In the genomic region with DNA sequence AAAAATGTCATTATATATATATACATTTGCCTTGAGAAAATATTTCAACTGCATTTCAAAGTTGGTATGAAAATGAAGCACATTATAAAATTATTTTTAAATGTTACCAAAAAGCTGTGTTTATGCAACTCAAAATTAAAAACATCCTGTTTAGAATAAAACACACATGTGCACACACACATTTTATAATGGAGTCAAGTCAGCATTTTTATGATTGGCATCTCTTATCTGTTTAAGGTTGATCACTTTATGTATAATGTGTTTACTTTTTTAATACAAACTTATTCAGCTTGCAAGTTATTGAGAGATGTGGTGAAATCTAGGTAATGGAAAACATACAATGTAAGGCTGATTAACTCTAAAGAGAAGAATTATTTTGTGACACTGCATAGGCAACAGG, we compare ENCODE assay signal across 17 cellular contexts.
DNase-seq lines count a peak whose midpoint lies in the region; ATAC-seq, FAIRE-seq and TF ChIP-seq lines count a peak whose summit lies in the region.
"Had no signal": no experiment of that assay in that cellular context is flagged by ENCODE, and none has a peak within 500 bp of the region (broad histone marks: within the 10 kb centered on the region; RNA-seq: fewer than 3 reads in every experiment).

No MANE protein-coding gene starts in this region.

- no peak for ATAC-seq in A549

- no peak overlapping the region for H3K4me2 ChIP-seq in A549
- H3K4me2 ChIP-seq in H1 (ENCODE audit: insufficient read depth in 1 of 2, low read depth in 2 of 2, low read length in 2 of 2), result no peak overlapping the region

- no peak overlapping the region for H2BK12ac ChIP-seq in H1 (ENCODE audit: low read depth, low read length)

- no peak overlapping the region for H3K4me3 ChIP-seq in A549
- H3K4me3 ChIP-seq in SK-N-MC, result no peak overlapping the region
- no peak overlapping the region for H3K4me3 ChIP-seq in H1 (ENCODE audit: extremely low read depth in 1 of 4, insufficient read depth in 2 of 4, low read depth in 3 of 4, low read length in 4 of 4)

- no peak overlapping the region for H3K18ac ChIP-seq in H1 (ENCODE audit: extremely low read depth, low read length)

- no peak overlapping the region for H2BK15ac ChIP-seq in H1 (ENCODE audit: low read length)

- H2BK120ac ChIP-seq in H1 (replicated peaks; ENCODE audit: low read depth, low read length), result no peak overlapping the region

- H4K5ac ChIP-seq in H1 (ENCODE audit: insufficient read length, low read depth, low read length), result no peak overlapping the region

- H2BK5ac ChIP-seq in H1 (ENCODE audit: low read depth, low read length), result no peak overlapping the region

- no peaks in the 10 kb centered on the region for H3K23me2 ChIP-seq in H1 (ENCODE audit: low read depth, low read length)

- CTCF ChIA-PET in A549 (lab: Yijun Ruan, JAX), result interaction anchor here (0.5 kb wide), 1 partner anchor 41 kb away, joined by 3 read pairs; no protein-coding TSS in a partner anchor
- CTCF ChIA-PET in H1 (lab: Charles Lee; ENCODE audit: partially characterized antibody), result no interaction called here

- FAIRE-seq in A549 (lab: Jason Lieb, UNC), result no peak
- FAIRE-seq in H1 (lab: Jason Lieb, UNC), result no peak
- FAIRE-seq: G401.6, GM12892 had no signal

- H3K9me3 ChIP-seq in A549 (no peaks in the 10 kb centered on the region), SK-N-MC (ENCODE audit: low read depth, low read length) (no peaks in the 10 kb centered on the region), H1 (ENCODE audit: insufficient read depth in 2 of 2, low read depth in 1 of 2, low read length in 1 of 2) (no peaks in the 10 kb centered on the region)
- H3K9me3 ChIP-seq: Caco-2 had no signal

- H3K4me1 ChIP-seq in A549, result no peaks in the 10 kb centered on the region
- H3K4me1 ChIP-seq in H1 (replicated peaks in 1 of 4; ENCODE audit: control insufficient read depth in 3 of 4, insufficient read depth in 4 of 4, low read length in 3 of 4), result no peaks in the 10 kb centered on the region
- H3K4me1 ChIP-seq: Caco-2 had no signal

- TF ChIP-seq POLR2A in A549 (IDR thresholded peaks at IDR 0.05; ENCODE audit: low read length) (no peak), H1 (IDR thresholded peaks at IDR 0.05; ENCODE audit: control extremely low read depth in 1 of 2, low read depth in 2 of 2, low read length in 2 of 2) (no peak)

- H3K36me3 ChIP-seq in SK-N-MC (ENCODE audit: insufficient read depth, low read length) (no peaks in the 10 kb centered on the region), H1 (ENCODE audit: control insufficient read depth in 2 of 4, insufficient read depth in 4 of 4, low read length in 3 of 4) (no peaks in the 10 kb centered on the region)

- no peaks in the 10 kb centered on the region for H4K20me1 ChIP-seq in H1 (replicated peaks in 1 of 2; ENCODE audit: control insufficient read depth in 1 of 2, insufficient read depth in 2 of 2, low read length in 2 of 2)

- TF ChIP-seq RAD21 in A549 (conservative IDR thresholded peaks at IDR 0.05 in 1 of 2, IDR thresholded peaks at IDR 0.05 in 1 of 2), result no peak
- TF ChIP-seq RAD21 in H1 (IDR thresholded peaks at IDR 0.05 in 1 of 2, conservative IDR thresholded peaks at IDR 0.05 in 1 of 2; ENCODE audit: low read depth in 2 of 2, low read length in 2 of 2), result no peak

- no peak overlapping the region for H3K9ac ChIP-seq in SK-N-MC (ENCODE audit: insufficient read length)
- H3K9ac ChIP-seq in H1 (replicated peaks in 1 of 4; ENCODE audit: extremely low read depth in 1 of 4, low read depth in 3 of 4, low read length in 3 of 4), result no peak overlapping the region

- H3K23ac ChIP-seq in H1 (ENCODE audit: insufficient read length), result no peak overlapping the region

- DNase-seq in A549 (ENCODE audit: low read depth in 1 of 2, low spot score in 1 of 2), result no peak
- no peak for DNase-seq in SK-N-MC (ENCODE audit: low read depth, low spot score)
- no peak for DNase-seq in H1 (ENCODE audit: low read depth in 1 of 2, low spot score in 2 of 2)
- no peak for DNase-seq in COR-L47 (lab: John Stamatoyannopoulos, UW)
- DNase-seq in MV-4-11 (lab: John Stamatoyannopoulos, UW), result no peak
- no peak for DNase-seq in activated gamma-delta T cell treated with Interleukin-2 at 50 U/mL for 16 hours
- DNase-seq: 8988T; C1 segment of cervical spinal cord; Caco-2; CD4-positive, alpha-beta memory T cell; DMS153; DND-41; GOT3; H7; HCEC 1CT had no signal

- TF ChIP-seq EP300 in A549 (IDR thresholded peaks at IDR 0.05) (no peak), H1 (IDR thresholded peaks at IDR 0.05; ENCODE audit: borderline replicate concordance in 1 of 2, low read depth in 2 of 2, low read length in 2 of 2) (no peak)

- POLR2A ChIA-PET in A549 (lab: Yijun Ruan, JAX), result no interaction called here
- POLR2A ChIA-PET in H1 (lab: Charles Lee; ENCODE audit: partially characterized antibody), result no interaction called here

- H4K8ac ChIP-seq in H1 (ENCODE audit: extremely low read depth, insufficient read depth, low read length), result no peak overlapping the region

- H2AFZ ChIP-seq in H1 (ENCODE audit: low read length), result no peak overlapping the region

- no peak overlapping the region for H2BK20ac ChIP-seq in H1 (ENCODE audit: low read length)

- H3K56ac ChIP-seq in H1 (replicated peaks; ENCODE audit: insufficient read length, low read depth, low read length), result no peak overlapping the region

- H4K91ac ChIP-seq in H1 (replicated peaks; ENCODE audit: insufficient read length, low read length), result no peak overlapping the region

- H3K27ac ChIP-seq in A549 (no peak overlapping the region), SK-N-MC (peak overlapping the region; percentile 10; the same call in 1 of the 2 replicates), H1 (ENCODE audit: low read depth, low read length) (no peak overlapping the region)

- H3K14ac ChIP-seq in H1 (ENCODE audit: insufficient read length), result no peak overlapping the region

- no peak overlapping the region for H3K4ac ChIP-seq in H1 (replicated peaks; ENCODE audit: insufficient read length, low read depth, low read length)

- H3K79me2 ChIP-seq in H1 (ENCODE audit: control insufficient read depth in 1 of 2, insufficient read depth in 2 of 2, low read length in 2 of 2), result no peaks in the 10 kb centered on the region

- H3K27me3 ChIP-seq in H1 (replicated peaks in 1 of 4; ENCODE audit: control insufficient read depth in 3 of 4, extremely low read depth in 1 of 4, insufficient read depth in 3 of 4, low read length in 3 of 4), result no peaks in the 10 kb centered on the region

- no peaks in the 10 kb centered on the region for H3K79me1 ChIP-seq in H1 (ENCODE audit: low read depth, low read length)

- H2AK5ac ChIP-seq in H1 (ENCODE audit: low read depth, low read length), result no peak overlapping the region

- no peak for TF ChIP-seq CTCF in A549 (IDR thresholded peaks at IDR 0.05)
- TF ChIP-seq CTCF in H1 (IDR thresholded peaks at IDR 0.05; ENCODE audit: control extremely low read depth in 1 of 3, insufficient read depth in 1 of 3, low read depth in 1 of 3, low read length in 3 of 3), result no peak

TF ChIP-seq in A549, 52 proteins besides CTCF, POLR2A, EP300 and RAD21:
- TF ChIP-seq CBX8 (IDR thresholded peaks at IDR 0.05), result no peak
- no peak for TF ChIP-seq CBX2 (IDR thresholded peaks at IDR 0.05; ENCODE audit: borderline replicate concordance, low read depth)
- TF ChIP-seq MAFK (IDR thresholded peaks at IDR 0.05; ENCODE audit: partially characterized antibody), result peak; percentile 60

TF ChIP-seq in H1, 55 proteins besides CTCF, POLR2A, EP300 and RAD21:
- no peak for TF ChIP-seq NRF1 (IDR thresholded peaks at IDR 0.05; ENCODE audit: low read depth, low read length)
- no peak for TF ChIP-seq NANOG (IDR thresholded peaks at IDR 0.05; ENCODE audit: insufficient read depth, low read depth, low read length, poor library complexity, severe bottlenecking)
- TF ChIP-seq TEAD4 (IDR thresholded peaks at IDR 0.05; ENCODE audit: low read depth, low read length), result no peak
- TF ChIP-seq TAF1 (IDR thresholded peaks at IDR 0.05; ENCODE audit: low read depth, low read length), result no peak
- TF ChIP-seq MAFK (IDR thresholded peaks at IDR 0.05; ENCODE audit: low read depth, low read length), result peak; percentile 33; the same call in 1 of the 2 replicates

Comparison
In these comparisons a context has a peak if more than half of its experiments do, and no peak if none do; other contexts are left out.
1. Of the 18 proteins assayed by ChIP-seq in both H1 and A549: peak only in H1: none; only in A549: none; in both: MAFK; in neither: 17.